ENCODE assay signal across 8 cellular contexts in genomic region chr11:112279901-112280267, GRCh38. TPM values are rescaled to one million over a fixed set of nuclear protein-coding genes. Genes with fewer than 3 reads are reported as not detected.
A peak's percentile ranks its signal among the peaks of the same experiment; 100 is the strongest.
DNase-seq lines count a peak whose midpoint lies in the region; FAIRE-seq and TF ChIP-seq lines count a peak whose summit lies in the region.

No MANE protein-coding gene starts in this region.

- no peaks in the 10 kb centered on the region for H3K36me3 ChIP-seq in HEK293 (ENCODE audit: control insufficient read depth in 2 of 2, insufficient read depth in 1 of 2, low read length in 2 of 2)
- no peaks in the 10 kb centered on the region for H3K36me3 ChIP-seq in WERI-Rb-1
- H3K36me3 ChIP-seq in bronchial epithelial cell (ENCODE audit: control insufficient read depth, insufficient read depth, low read length): no peaks in the 10 kb centered on the region
- H3K36me3 ChIP-seq in keratinocyte (ENCODE audit: control insufficient read depth in 2 of 2, extremely low read depth in 1 of 2, insufficient read depth in 2 of 2, low read length in 2 of 2): no peaks in the 10 kb centered on the region

- FAIRE-seq in bronchial epithelial cell (lab: Jason Lieb, UNC) (no peak), keratinocyte (lab: Jason Lieb, UNC) (no peak)

- H3K9me3 ChIP-seq in HEK293 (ENCODE audit: control insufficient read depth, insufficient read depth, low read depth, low read length): no peaks in the 10 kb centered on the region
- H3K9me3 ChIP-seq in WERI-Rb-1 (ENCODE audit: severe bottlenecking): no peaks in the 10 kb centered on the region
- no peaks in the 10 kb centered on the region for H3K9me3 ChIP-seq in keratinocyte (ENCODE audit: control insufficient read depth, low read depth, low read length)

- H3K27me3 ChIP-seq in WERI-Rb-1 (ENCODE audit: insufficient read depth, low read depth, severe bottlenecking) (no peaks in the 10 kb centered on the region), bronchial epithelial cell (ENCODE audit: control insufficient read depth, insufficient read depth, low read length) (no peaks in the 10 kb centered on the region), keratinocyte (ENCODE audit: control insufficient read depth, extremely low read depth, insufficient read depth, low read length) (no peaks in the 10 kb centered on the region)

- POLR2A ChIA-PET in HEK293 (lab: Yijun Ruan, JAX): interaction anchor here (0.6 to 0.7 kb wide), 2 partner anchors 139 to 416 kb away, joined by 3 to 4 read pairs; no protein-coding TSS in a partner anchor

- peak; percentile 54 for DNase-seq in GF-D8 (lab: John Stamatoyannopoulos, UW)
- DNase-seq in NCI-H1105 treated with DMSO at 0.1 percent for 48 hours (lab: John Stamatoyannopoulos, UW): peak; percentile 70
- DNase-seq in WERI-Rb-1: peak; percentile 70
- no peak for DNase-seq in bronchial epithelial cell (ENCODE audit: low read depth)
- DNase-seq in keratinocyte (ENCODE audit: low read depth, low spot score): no peak
- peak; percentile 49 to 68 (median 60) for DNase-seq in stimulated activated CD4-positive, alpha-beta T cell treated with anti-CD3 and anti-CD28 coated beads, Interleukin-1b, Interleukin-23, amount 100 ng/mL, for 24 hours (ENCODE audit: low read depth in 4 of 4, low spot score in 1 of 4)
- no peak for DNase-seq in foreskin melanocyte

- no peaks in the 10 kb centered on the region for H4K20me1 ChIP-seq in keratinocyte (ENCODE audit: control insufficient read depth, extremely low read depth, insufficient read depth, low read length)

- no peaks in the 10 kb centered on the region for H3K9me1 ChIP-seq in keratinocyte (ENCODE audit: control insufficient read depth, extremely low read depth, insufficient read depth, low read length)

- no peak for TF ChIP-seq CTCF in HEK293 (tag by site-specific recombination; IDR thresholded peaks at IDR 0.05)
- peak; percentile 82 for TF ChIP-seq CTCF in WERI-Rb-1 (IDR thresholded peaks at IDR 0.05; ENCODE audit: low read depth, low read length)
- TF ChIP-seq CTCF in bronchial epithelial cell (IDR thresholded peaks at IDR 0.05; ENCODE audit: insufficient read depth, low read length, severe bottlenecking): peak; percentile 82
- TF ChIP-seq CTCF in keratinocyte (optimal IDR thresholded peaks at IDR 0.05 in 1 of 3, IDR thresholded peaks at IDR 0.05 in 1 of 3, conservative IDR thresholded peaks at IDR 0.05 in 1 of 3; ENCODE audit: extremely low read depth in 1 of 3, insufficient read depth in 2 of 3, low read length in 3 of 3): peak; percentile 51 to 90 (median 80)

- H2AFZ ChIP-seq in keratinocyte (ENCODE audit: control insufficient read depth, low read length): peak overlapping the region; percentile 80

- H3K27ac ChIP-seq in HEK293 (ENCODE audit: extremely low read depth, low read depth, low read length) (no peak overlapping the region), WERI-Rb-1 (no peak overlapping the region), keratinocyte (ENCODE audit: control insufficient read depth, insufficient read depth, low read length) (no peak overlapping the region)

- H3K79me2 ChIP-seq in keratinocyte (ENCODE audit: control insufficient read depth, insufficient read depth, low read length): no peaks in the 10 kb centered on the region

- H3K4me2 ChIP-seq in keratinocyte (ENCODE audit: control insufficient read depth, extremely low read depth, insufficient read depth, low read depth, low read length): peak overlapping the region; percentile 89

- dilution Hi-C loops in keratinocyte (cut with MboI; ENCODE audit: extremely low pct_ligation_motif_present, low sequenced_read_pairs): no loop called here

- H3K9ac ChIP-seq in keratinocyte (ENCODE audit: control insufficient read depth, extremely low read depth, insufficient read depth, low read length): no peak overlapping the region

- peak overlapping the region; percentile 26 for H3K4me3 ChIP-seq in HEK293 (ENCODE audit: low read depth, low read length)
- H3K4me3 ChIP-seq in WERI-Rb-1 (ENCODE audit: low read depth, low read length): peak overlapping the region; percentile 48
- H3K4me3 ChIP-seq in bronchial epithelial cell (ENCODE audit: low read depth, low read length): peak overlapping the region; percentile 21
- peak overlapping the region; percentile 7 to 68 (median 45) for H3K4me3 ChIP-seq in keratinocyte (ENCODE audit: control insufficient read depth in 2 of 3, extremely low read depth in 1 of 3, insufficient read depth in 2 of 3, low read depth in 1 of 3, low read length in 3 of 3)

- CTCF ChIA-PET in HEK293 (lab: Yijun Ruan, JAX): interaction anchor here (0.6 to 12.4 kb wide), 37 partner anchors 9 to 1106 kb away, joined by 3 to 308 read pairs (median 4); partner anchors contain the start of gene PTS

- H3K4me1 ChIP-seq in HEK293 (ENCODE audit: control insufficient read depth, insufficient read depth, low read length) (no peaks in the 10 kb centered on the region), keratinocyte (ENCODE audit: control insufficient read depth, extremely low read depth, insufficient read depth, low read length) (peaks cover 5% of the 10 kb centered on the region)

TF ChIP-seq in HEK293, 187 proteins besides CTCF, POLR2A, EP300 and RAD21:
- TF ChIP-seq KLF9 (tag by site-specific recombination; IDR thresholded peaks at IDR 0.05; ENCODE audit: low read depth) (peak; percentile 59; the same call in 1 of the 2 replicates), SCRT1 (tag by site-specific recombination; IDR thresholded peaks at IDR 0.05; ENCODE audit: borderline replicate concordance) (peak; percentile 82; the same call in 1 of the 2 replicates), SETDB1 (IDR thresholded peaks at IDR 0.05; ENCODE audit: insufficient read length, low read length) (no peak), RBAK (tag by site-specific recombination; IDR thresholded peaks at IDR 0.05) (no peak), PATZ1 (tag by site-specific recombination; IDR thresholded peaks at IDR 0.05) (0 out of 2 replicates have a peak, but pooled peaks have one; percentile 36), ZFHX2 (tag by site-specific recombination; conservative IDR thresholded peaks at IDR 0.05) (peak; percentile 59), ZNF654 (tag by site-specific recombination; IDR thresholded peaks at IDR 0.05; ENCODE audit: low read depth) (peak; percentile 39), SCRT2 (tag by site-specific recombination; IDR thresholded peaks at IDR 0.05) (peak; percentile 80), ZSCAN23 (tag by site-specific recombination; IDR thresholded peaks at IDR 0.05) (no peak)

RNA-seq across cellular contexts. Expression of gene PLET1, which starts 19.2 kb away (rescaled TPM):
- not detected in 2 replicates for total RNA-seq in bronchial epithelial cell
- polyA plus RNA-seq in keratinocyte: 0.05 TPM in 1 of 3 replicates, not detected in the others
- polyA plus RNA-seq in keratinocyte (2011; ENCODE audit: low read depth): not detected
- not detected in 2 replicates for polyA plus RNA-seq in keratinocyte (2011; cell fraction: cytosol; rRNA removed)
- polyA plus RNA-seq in keratinocyte (2011; cell fraction: nucleus; rRNA removed): not detected in 2 replicates
- polyA plus RNA-seq in keratinocyte (2012; ENCODE audit: low replicate concordance): 0.16 TPM in 1 of 2 replicates, not detected in the other
- not detected in 3 replicates for polyA minus RNA-seq in keratinocyte
- not detected for polyA minus RNA-seq in keratinocyte (2011; cell fraction: cytosol; rRNA and poly(A)+ RNA removed)
- not detected in 2 replicates for polyA minus RNA-seq in keratinocyte (2011; cell fraction: nucleus; rRNA and poly(A)+ RNA removed)

RNA-seq across cellular contexts. Expression of gene PTS, which starts 53.7 kb away (rescaled TPM):
- total RNA-seq in bronchial epithelial cell: 68.4 and 74.4 TPM in 2 replicates
- polyA plus RNA-seq in keratinocyte: 37.8 to 72.5 TPM (median 43.7 TPM) in 3 replicates
- 54.8 TPM for polyA plus RNA-seq in keratinocyte (2011; ENCODE audit: low read depth)
- polyA plus RNA-seq in keratinocyte (2011; cell fraction: cytosol; rRNA removed): 48.4 and 83.3 TPM in 2 replicates
- polyA plus RNA-seq in keratinocyte (2011; cell fraction: nucleus; rRNA removed): 38.9 and 54.4 TPM in 2 replicates
- 46.8 and 69.3 TPM in 2 replicates for polyA plus RNA-seq in keratinocyte (2012; ENCODE audit: low replicate concordance)
- polyA minus RNA-seq in keratinocyte: 3.3 to 22.5 TPM (median 10.1 TPM) in 3 replicates
- 27.6 TPM for polyA minus RNA-seq in keratinocyte (2011; cell fraction: cytosol; rRNA and poly(A)+ RNA removed)
- polyA minus RNA-seq in keratinocyte (2011; cell fraction: nucleus; rRNA and poly(A)+ RNA removed): 10.0 and 11.9 TPM in 2 replicates

Comparison
In these comparisons a context has a peak if more than half of its experiments do, and no peak if none do; other contexts are left out.
1. DNase-seq: peak in GF-D8 (single experiment), NCI-H1105 treated with DMSO at 0.1 percent for 48 hours (single experiment), WERI-Rb-1 (single experiment) and stimulated activated CD4-positive, alpha-beta T cell treated with anti-CD3 and anti-CD28 coated beads, Interleukin-1b, Interleukin-23, amount 100 ng/mL, for 24 hours (4 of 4); none in bronchial epithelial cell (single experiment), keratinocyte (single experiment) and foreskin melanocyte (single experiment).
2. Peak in every context shown above with its lines, with median percentiles within 50 percentile points of each other: H3K4me3 ChIP-seq.